Comparison of ENCODE assay signal across 1 cellular context in the genomic region with DNA sequence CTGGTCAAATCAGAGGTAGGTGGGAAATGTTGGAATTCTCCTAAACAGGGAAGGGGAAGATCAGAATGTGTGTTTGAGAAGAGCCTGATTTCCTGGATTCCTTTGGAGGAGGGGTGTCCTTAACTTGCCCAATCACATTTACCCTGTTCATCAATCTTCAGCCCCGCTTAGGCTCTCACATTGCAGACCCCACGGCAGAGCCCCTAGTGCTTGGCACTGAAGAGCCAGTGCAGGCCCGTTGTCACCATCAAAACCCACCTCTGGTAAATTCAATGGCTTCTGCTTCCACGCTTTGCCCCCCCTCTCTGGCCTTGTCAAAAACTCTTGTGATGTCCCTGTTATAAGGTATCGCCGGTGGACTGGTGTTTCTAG.
TF ChIP-seq lines count a peak whose summit lies in the region.

No MANE protein-coding gene starts in this region.

TF ChIP-seq in H1, 55 proteins besides CTCF, POLR2A, EP300 and RAD21:
- TF ChIP-seq BCL11A (IDR thresholded peaks at IDR 0.05; ENCODE audit: low read depth in 2 of 2, low read length in 2 of 2) (no peak), EZH2 (IDR thresholded peaks at IDR 0.05; ENCODE audit: low read depth, low read length, severe bottlenecking) (peak; percentile 3)
